Comparison of ENCODE assay signal across 26 cellular contexts in genomic region chr6:122904166-122904565, GRCh38.
"Had no signal": no experiment of that assay in that cellular context is flagged by ENCODE, and none has a peak within 500 bp of the region (broad histone marks: within the 10 kb centered on the region; RNA-seq: fewer than 3 reads in every experiment).

No MANE protein-coding gene starts in this region.

- H3K36me3 Mint-ChIP-seq: naive thymus-derived CD4-positive, alpha-beta T cell had no signal

- H3K4me3 Mint-ChIP-seq: dendritic cell treated with granulocyte-macrophage colony-stimulating factor and Interleukin-4, amounts not matched to agents 40 ng/mL and 50 ng/mL, for 4 days; effector memory CD8-positive, alpha-beta T cell; endodermal cell; naive thymus-derived CD4-positive, alpha-beta T cell had no signal

- H3K27me3 ChIP-seq: esophagus squamous epithelium, gastrocnemius medialis, heart right ventricle, left lung had no signal

- H3K4me1 Mint-ChIP-seq: naive thymus-derived CD4-positive, alpha-beta T cell had no signal

- H3K27me3 Mint-ChIP-seq: dendritic cell treated with granulocyte-macrophage colony-stimulating factor and Interleukin-4, amounts not matched to agents 40 ng/mL and 50 ng/mL, for 4 days; effector memory CD8-positive, alpha-beta T cell had no signal

- H3K9me3 Mint-ChIP-seq: endodermal cell had no signal

- DNase-seq: cortex of kidney; effector CD8-positive, alpha-beta T cell; effector memory CD8-positive, alpha-beta T cell; endodermal cell; erythroblast; esophagus squamous epithelium; foreskin fibroblast; foreskin melanocyte; gastrocnemius medialis; glutamatergic neuron; head of caudate nucleus; heart right ventricle; hippocampal formation; left cardiac atrium; left lung; left ventricle myocardium superior; lower lobe of right lung; mesendoderm; midbrain; naive thymus-derived CD4-positive, alpha-beta T cell had no signal

- H3K9me3 ChIP-seq: esophagus squamous epithelium, gastrocnemius medialis, heart right ventricle, left lung, lower lobe of right lung had no signal

- H3K27ac ChIP-seq: epithelial cell of prostate, esophagus squamous epithelium, gastrocnemius medialis, heart right ventricle, left lung, lower lobe of right lung had no signal

- FAIRE-seq: colon, endometrium, keratinocyte had no signal

- H3K4me3 ChIP-seq: esophagus squamous epithelium, gastrocnemius medialis, heart right ventricle, left lung, lower lobe of right lung had no signal

- H3K4me1 ChIP-seq: esophagus squamous epithelium, gastrocnemius medialis, heart right ventricle, left lung, lower lobe of right lung had no signal

- H3K36me3 ChIP-seq: esophagus squamous epithelium, gastrocnemius medialis, heart right ventricle, left lung, lower lobe of right lung had no signal

- ATAC-seq: effector memory CD8-positive, alpha-beta T cell; esophagus mucosa; gastrocnemius medialis; heart right ventricle; left cardiac atrium; left lung; left ventricle myocardium superior; lower lobe of right lung; naive thymus-derived CD4-positive, alpha-beta T cell had no signal

- H3K27ac Mint-ChIP-seq: dendritic cell treated with granulocyte-macrophage colony-stimulating factor and Interleukin-4, amounts not matched to agents 40 ng/mL and 50 ng/mL, for 4 days; effector memory CD8-positive, alpha-beta T cell; endodermal cell; naive thymus-derived CD4-positive, alpha-beta T cell had no signal
